8 cellular contexts compared by ENCODE assay signal in the genomic region with DNA sequence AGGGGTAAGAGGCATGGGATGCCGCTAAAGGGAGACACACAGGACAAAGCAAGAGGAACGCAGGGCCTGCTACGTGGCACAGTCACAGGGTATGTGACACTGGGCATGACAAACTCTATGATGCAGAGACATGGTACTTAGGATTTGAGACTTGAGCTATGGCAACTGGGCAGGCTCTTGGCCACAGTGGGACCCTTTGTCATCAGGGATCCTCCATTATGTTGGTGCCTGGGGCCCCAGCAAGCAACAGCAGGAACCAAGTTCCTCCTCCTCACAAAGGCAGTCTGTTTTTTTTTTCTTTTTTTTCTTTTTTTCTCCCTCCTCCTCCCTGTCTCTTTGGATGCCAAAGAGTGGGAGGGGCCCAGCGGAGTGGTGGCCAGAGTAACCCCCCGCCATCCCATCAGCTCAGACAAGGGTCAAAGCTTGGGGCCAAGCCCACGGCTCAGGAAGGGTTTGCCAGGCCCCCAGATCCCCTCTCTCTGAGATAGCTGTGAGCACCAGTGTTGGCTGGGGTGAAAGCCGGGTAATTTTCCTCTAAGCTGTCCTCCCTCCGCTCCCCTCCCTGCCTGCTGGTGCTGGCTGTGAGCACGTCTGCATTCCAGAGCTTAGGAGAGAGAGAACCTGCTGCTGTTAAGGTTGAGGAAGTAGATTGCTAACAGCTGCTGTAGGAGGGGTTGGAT. TPM values are rescaled to one million over a fixed set of nuclear protein-coding genes. Genes with fewer than 3 reads are reported as not detected.
DNase-seq lines count a peak whose midpoint lies in the region; ATAC-seq, FAIRE-seq and TF ChIP-seq lines count a peak whose summit lies in the region.

No MANE protein-coding gene starts in this region.

- H4K20me1 ChIP-seq in K562 (replicated peaks; ENCODE audit: control insufficient read depth, insufficient read depth, low read length), result no peaks in the 10 kb centered on the region

- no peaks in the 10 kb centered on the region for H3K79me2 ChIP-seq in K562 (ENCODE audit: control insufficient read depth, insufficient read depth, low read length)

- TF ChIP-seq EP300 in K562 (IDR thresholded peaks at IDR 0.05; ENCODE audit: low read length), result no peak

- BruUV-seq in K562 (replicated peaks; lab: Mats Ljungman, UMichigan), result no TSS peak

- H3K4me3 Mint-ChIP-seq in HFFc6, result peak overlapping the region; percentile 64

- no peak for FAIRE-seq in K562 (lab: Jason Lieb, UNC)

- H3K9me1 ChIP-seq in K562 (ENCODE audit: control insufficient read depth, insufficient read depth, low read length), result peaks cover 10% of the 10 kb centered on the region

- no peak for TF ChIP-seq POLR2A in K562 (conservative IDR thresholded peaks at IDR 0.05)

- 40% methylated on average over 6 of the region's 9 CpGs for WGBS in K562 (ENCODE audit: insufficient coverage, low coverage, missing lambda C conversion rate)

- TF ChIP-seq RAD21 in K562 (CRISPR knock-in tag; conservative IDR thresholded peaks at IDR 0.05 in 1 of 2, IDR thresholded peaks at IDR 0.05 in 1 of 2), result no peak

- ATAC-seq in K562 (no peak), GM19397 (IDR thresholded peaks at IDR 0.05; ENCODE audit: unreplicated experiment) (no peak), GM18502 (IDR thresholded peaks at IDR 0.05; ENCODE audit: poor library complexity, unreplicated experiment) (no peak)

- POLR2A ChIA-PET in K562 (lab: Yijun Ruan, JAX), result interaction anchor here (0.5 to 0.8 kb wide), 2 partner anchors 9 to 11 kb away, joined by 3 to 4 read pairs; no protein-coding TSS in a partner anchor

- H3K4me1 ChIP-seq in K562 (replicated peaks in 1 of 2; ENCODE audit: control insufficient read depth in 2 of 2, insufficient read depth in 2 of 2, low read length in 2 of 2), result peaks cover 48 to 59% of the 10 kb centered on the region in 2 experiments

- CTCF ChIA-PET in K562 (lab: Yijun Ruan, JAX; ENCODE audit: low intra/inter-chr PET ratio), result interaction anchor here (0.6 kb wide), 1 partner anchor 569 kb away, joined by 3 read pairs; no protein-coding TSS in a partner anchor

- H3K27me3 Mint-ChIP-seq in HFFc6 (ENCODE audit: insufficient read depth), result peaks cover 8% of the 10 kb centered on the region

- TF ChIP-seq CTCF in HFFc6 (IDR thresholded peaks at IDR 0.05) (no peak), K562 (IDR thresholded peaks at IDR 0.05 in 2 of 3, conservative IDR thresholded peaks at IDR 0.05 in 1 of 3; ENCODE audit: insufficient read depth in 2 of 3, low read depth in 1 of 3, low read length in 3 of 3) (no peak)

- no peaks in the 10 kb centered on the region for H3K9me3 ChIP-seq in K562 (replicated peaks; ENCODE audit: control insufficient read depth, insufficient read depth, low read depth, low read length)

- H3K4me2 ChIP-seq in K562 (ENCODE audit: insufficient read depth, low read length), result peak overlapping the region; percentile 25

- intact Hi-C loops in K562 (cut with micrococcal nuclease), result no loop called here

- peaks cover 23% of the 10 kb centered on the region for H3K36me3 Mint-ChIP-seq in HFFc6 (ENCODE audit: low read depth)

- no peaks in the 10 kb centered on the region; the same call in 2 of the 3 replicates for H3K36me3 ChIP-seq in K562 (ENCODE audit: control insufficient read depth, insufficient read depth, low read length)

- H2AFZ ChIP-seq in K562 (ENCODE audit: low read depth, low read length), result peak overlapping the region; percentile 78

- no peak overlapping the region for H3K4me3 ChIP-seq in K562

- peak overlapping the region; percentile 93 for H3K27ac ChIP-seq in K562 (ENCODE audit: extremely low read depth, low read depth, low read length)

- peak overlapping the region; percentile 98 for H3K27ac Mint-ChIP-seq in HFFc6

- no peaks in the 10 kb centered on the region for H3K27me3 ChIP-seq in K562 (ENCODE audit: control insufficient read depth in 2 of 2, insufficient read depth in 2 of 2, low read length in 2 of 2)

- peak overlapping the region in 1 of 2 experiments; percentile 78; a peak in 2 of 4 replicates for H3K9ac ChIP-seq in K562 (ENCODE audit: insufficient read depth in 1 of 2, low read depth in 2 of 2, low read length in 2 of 2)

- H3K4me1 Mint-ChIP-seq in HFFc6 (ENCODE audit: low read depth), result peaks cover 59% of the 10 kb centered on the region

- DNase-seq in HFFc6 (peak; percentile 73), K562 (ENCODE audit: extremely low read depth in 1 of 4, low spot score in 3 of 4) (no peak), islet precursor cell (peak; percentile 97), smooth muscle cell of the brain vasculature (ENCODE audit: low read depth, low spot score) (peak; percentile 46), mesenteric fat pad (ENCODE audit: low spot score) (no peak), DMS79 (lab: John Stamatoyannopoulos, UW) (no peak)

- no peaks in the 10 kb centered on the region for H3K9me3 Mint-ChIP-seq in HFFc6

- in situ Hi-C loops in K562 (cut with MboI), result no loop called here

TF ChIP-seq in K562, 482 proteins besides CTCF, POLR2A, EP300 and RAD21 (continues in another document):
- TF ChIP-seq MYBL2 (IDR thresholded peaks at IDR 0.05; ENCODE audit: low read depth) (no peak), MYBL2 (CRISPR knock-in tag; IDR thresholded peaks at IDR 0.05; ENCODE audit: borderline replicate concordance) (no peak), MTF1 (CRISPR knock-in tag; IDR thresholded peaks at IDR 0.05; ENCODE audit: borderline replicate concordance) (no peak), NR4A1 (CRISPR knock-in tag; IDR thresholded peaks at IDR 0.05) (no peak), NR4A1 (tag; IDR thresholded peaks at IDR 0.05) (0 out of 2 replicates have a peak, but pooled peaks have one; percentile 12)
- TF ChIP-seq, protein P1, sequence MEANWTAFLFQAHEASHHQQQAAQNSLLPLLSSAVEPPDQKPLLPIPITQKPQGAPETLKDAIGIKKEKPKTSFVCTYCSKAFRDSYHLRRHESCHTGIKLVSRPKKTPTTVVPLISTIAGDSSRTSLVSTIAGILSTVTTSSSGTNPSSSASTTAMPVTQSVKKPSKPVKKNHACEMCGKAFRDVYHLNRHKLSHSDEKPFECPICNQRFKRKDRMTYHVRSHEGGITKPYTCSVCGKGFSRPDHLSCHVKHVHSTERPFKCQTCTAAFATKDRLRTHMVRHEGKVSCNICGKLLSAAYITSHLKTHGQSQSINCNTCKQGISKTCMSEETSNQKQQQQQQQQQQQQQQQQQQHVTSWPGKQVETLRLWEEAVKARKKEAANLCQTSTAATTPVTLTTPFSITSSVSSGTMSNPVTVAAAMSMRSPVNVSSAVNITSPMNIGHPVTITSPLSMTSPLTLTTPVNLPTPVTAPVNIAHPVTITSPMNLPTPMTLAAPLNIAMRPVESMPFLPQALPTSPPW (CRISPR knock-in tag; IDR thresholded peaks at IDR 0.05), result peak; percentile 48; the same call in 1 of the 2 replicates
- TF ChIP-seq, protein P2, sequence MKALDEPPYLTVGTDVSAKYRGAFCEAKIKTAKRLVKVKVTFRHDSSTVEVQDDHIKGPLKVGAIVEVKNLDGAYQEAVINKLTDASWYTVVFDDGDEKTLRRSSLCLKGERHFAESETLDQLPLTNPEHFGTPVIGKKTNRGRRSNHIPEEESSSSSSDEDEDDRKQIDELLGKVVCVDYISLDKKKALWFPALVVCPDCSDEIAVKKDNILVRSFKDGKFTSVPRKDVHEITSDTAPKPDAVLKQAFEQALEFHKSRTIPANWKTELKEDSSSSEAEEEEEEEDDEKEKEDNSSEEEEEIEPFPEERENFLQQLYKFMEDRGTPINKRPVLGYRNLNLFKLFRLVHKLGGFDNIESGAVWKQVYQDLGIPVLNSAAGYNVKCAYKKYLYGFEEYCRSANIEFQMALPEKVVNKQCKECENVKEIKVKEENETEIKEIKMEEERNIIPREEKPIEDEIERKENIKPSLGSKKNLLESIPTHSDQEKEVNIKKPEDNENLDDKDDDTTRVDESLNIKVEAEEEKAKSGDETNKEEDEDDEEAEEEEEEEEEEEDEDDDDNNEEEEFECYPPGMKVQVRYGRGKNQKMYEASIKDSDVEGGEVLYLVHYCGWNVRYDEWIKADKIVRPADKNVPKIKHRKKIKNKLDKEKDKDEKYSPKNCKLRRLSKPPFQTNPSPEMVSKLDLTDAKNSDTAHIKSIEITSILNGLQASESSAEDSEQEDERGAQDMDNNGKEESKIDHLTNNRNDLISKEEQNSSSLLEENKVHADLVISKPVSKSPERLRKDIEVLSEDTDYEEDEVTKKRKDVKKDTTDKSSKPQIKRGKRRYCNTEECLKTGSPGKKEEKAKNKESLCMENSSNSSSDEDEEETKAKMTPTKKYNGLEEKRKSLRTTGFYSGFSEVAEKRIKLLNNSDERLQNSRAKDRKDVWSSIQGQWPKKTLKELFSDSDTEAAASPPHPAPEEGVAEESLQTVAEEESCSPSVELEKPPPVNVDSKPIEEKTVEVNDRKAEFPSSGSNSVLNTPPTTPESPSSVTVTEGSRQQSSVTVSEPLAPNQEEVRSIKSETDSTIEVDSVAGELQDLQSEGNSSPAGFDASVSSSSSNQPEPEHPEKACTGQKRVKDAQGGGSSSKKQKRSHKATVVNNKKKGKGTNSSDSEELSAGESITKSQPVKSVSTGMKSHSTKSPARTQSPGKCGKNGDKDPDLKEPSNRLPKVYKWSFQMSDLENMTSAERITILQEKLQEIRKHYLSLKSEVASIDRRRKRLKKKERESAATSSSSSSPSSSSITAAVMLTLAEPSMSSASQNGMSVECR (CRISPR knock-in tag; IDR thresholded peaks at IDR 0.05), result 0 out of 2 replicates have a peak, but pooled peaks have one; percentile 13

RNA-seq across cellular contexts. Expression of gene GSN, which starts 21.1 kb away (rescaled TPM):
- 100 to 1,000 TPM; 288 to 394 (median 318) TPM for total RNA-seq in HFFc6 (2021; fragmentation: NEBNext Ultra II Directional; extraction: Animal tissue kit (Norgen Biotek cat#: 25700))
- total RNA-seq in K562 (2011; cell fraction: chromatin; rRNA removed; ENCODE audit: low replicate concordance), result 15.3 and 27.0 TPM in 2 replicates
- 9.9 and 11.0 TPM in 2 replicates for total RNA-seq in K562 (2011; cell fraction: nucleolus; rRNA removed)
- 8.1 and 9.2 TPM in 2 replicates for total RNA-seq in K562 (2011; cell fraction: nucleoplasm; rRNA removed)
- total RNA-seq in K562 (2014; rRNA removed) (8.2 and 10.8 TPM in 2 replicates), K562 (2014; rRNA removed; fragmentation: Illumina TruSeq; extraction: Trizol) (3.3 and 3.5 TPM in 2 replicates), K562 (2015; rRNA removed; fragmentation: Illumina TruSeq; extraction: Trizol) (12.3 and 12.4 TPM in 2 replicates), K562 (2021) (9.0 and 9.6 TPM in 2 replicates), mesenteric fat pad (843 TPM)
- polyA plus RNA-seq in K562 (2011; rRNA removed) (16.6 and 24.2 TPM in 2 replicates), K562 (2014; fragmentation: Illumina TruSeq; extraction: Trizol) (5.2 and 7.4 TPM in 2 replicates), K562 (2014; fragmentation: Nextera tagmentation; extraction: Ambion mirVana) (under 1 TPM; 0.39 to 0.41 TPM), K562 (2014; rRNA removed) (7.5 and 11.2 TPM in 2 replicates)
- polyA plus RNA-seq in K562 (2011; cell fraction: cytosol; rRNA removed), result 27.5 and 34.5 TPM in 2 replicates
- 15.8 and 17.0 TPM in 2 replicates for polyA plus RNA-seq in K562 (2011; cell fraction: nucleus; rRNA removed)
- polyA plus RNA-seq in K562 (2012), result 11.2 and 34.5 TPM in 2 replicates
- 23.7 and 31.3 TPM in 2 replicates for polyA minus RNA-seq in K562 (2011; rRNA and poly(A)+ RNA removed)
- 24.8 and 27.9 TPM in 2 replicates for polyA minus RNA-seq in K562 (2011; cell fraction: cytosol; rRNA and poly(A)+ RNA removed)
- polyA minus RNA-seq in K562 (2011; cell fraction: nucleus; rRNA and poly(A)+ RNA removed), result 6.2 and 9.0 TPM in 2 replicates

Comparison
In these comparisons a context has a peak if more than half of its experiments do, and no peak if none do; other contexts are left out.
1. DNase-seq: peak in HFFc6 (single experiment), islet precursor cell (single experiment) and smooth muscle cell of the brain vasculature (single experiment); none in K562 (0 of 4), mesenteric fat pad (single experiment) and DMS79 (single experiment).
2. RNA of gene GSN, which starts 21.1 kb away (total RNA-seq): 843 TPM in mesenteric fat pad (single experiment) and 288 to 394 TPM in HFFc6; 3.3 to 27.0 TPM in K562; every median in the first group is over 10 times any median in the second.